ENCODE assay signal across 8 cellular contexts in the genomic region with DNA sequence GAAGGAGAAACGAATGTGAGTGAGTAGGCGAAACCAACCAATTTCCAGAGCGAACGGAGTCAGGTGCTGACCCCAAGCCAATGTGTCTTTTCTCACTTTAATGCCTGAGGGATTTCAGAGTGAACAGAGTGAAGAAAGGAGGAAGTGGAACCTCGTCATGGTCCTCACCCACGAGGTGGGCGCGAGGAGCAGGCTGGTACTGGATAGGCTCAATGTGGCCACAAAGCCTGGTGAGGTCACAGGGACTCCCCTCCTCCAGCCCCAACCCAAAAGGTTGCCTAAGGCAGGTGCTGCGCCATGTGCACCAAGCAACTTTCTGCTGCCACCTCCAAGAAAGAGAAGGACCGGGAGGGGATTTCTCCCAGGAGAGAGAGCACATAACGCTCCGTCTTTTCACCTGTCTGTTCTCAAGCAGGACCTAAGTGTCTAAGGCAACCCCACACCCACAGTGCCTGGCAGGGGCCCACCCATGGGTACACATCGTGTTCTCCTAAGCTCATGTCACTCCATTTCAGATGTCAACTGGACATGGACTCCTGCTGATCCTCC. TPM values are rescaled to one million over a fixed set of nuclear protein-coding genes. Genes with fewer than 3 reads are reported as not detected.
DNase-seq lines count a peak whose midpoint lies in the region; ATAC-seq lines count a peak whose summit lies in the region.

No MANE protein-coding gene starts in this region.

- peak; percentile 89 to 90 for DNase-seq in AML-193 (lab: John Stamatoyannopoulos, UW)
- DNase-seq in SIG-M5 (lab: John Stamatoyannopoulos, UW), result peak; percentile 94
- DNase-seq in left lobe of liver (ENCODE audit: low spot score), result no peak
- no peak for DNase-seq in HPDE6-E6E7 (ENCODE audit: extremely low spot score)
- DNase-seq in cerebellar nuclear complex (lab: John Stamatoyannopoulos, UW), result no peak
- no peak for DNase-seq in foreskin melanocyte

- ATAC-seq in GM18870 (IDR thresholded peaks at IDR 0.05; ENCODE audit: unreplicated experiment) (peak; percentile 73), HG02970 (IDR thresholded peaks at IDR 0.05; ENCODE audit: low FRiP score, unreplicated experiment) (peak; percentile 56), left lobe of liver (peak; percentile 10)

RNA-seq across cellular contexts. Expression of a gene that starts 3.8 kb away (rescaled TPM):
- 1.7 TPM for total RNA-seq in left lobe of liver

Comparison
In these comparisons a context has a peak if more than half of its experiments do, and no peak if none do; other contexts are left out.
1. DNase-seq: peak in AML-193 (2 of 2) and SIG-M5 (single experiment); none in left lobe of liver (single experiment), HPDE6-E6E7 (single experiment), cerebellar nuclear complex (0 of 2) and foreskin melanocyte (single experiment).
2. ATAC-seq: peak in every context shown above with its lines; median percentile 73 in GM18870; 56 in HG02970; 10 in left lobe of liver.